ENCODE assay signal across 1 cellular context in genomic region chr12:124659003-124659402, GRCh38.
TF ChIP-seq lines count a peak whose summit lies in the region.

No MANE protein-coding gene starts in this region.

TF ChIP-seq in HEK293, 187 proteins besides CTCF, POLR2A, EP300 and RAD21 (continued from another document):
- TF ChIP-seq PRDM2 (tag by site-specific recombination; IDR thresholded peaks at IDR 0.05; ENCODE audit: borderline replicate concordance), result no peak
